ENCODE assay signal across 15 cellular contexts in genomic region chr3:47406762-47407149, GRCh38. TPM values are rescaled to one million over a fixed set of nuclear protein-coding genes. Genes with fewer than 3 reads are reported as not detected.
DNase-seq lines count a peak whose midpoint lies in the region; ATAC-seq and TF ChIP-seq lines count a peak whose summit lies in the region.
"Had no signal": no experiment of that assay in that cellular context is flagged by ENCODE, and none has a peak within 500 bp of the region (broad histone marks: within the 10 kb centered on the region; RNA-seq: fewer than 3 reads in every experiment).

No MANE protein-coding gene starts in this region.

- H3K27me3 ChIP-seq in suprapubic skin, result no peaks in the 10 kb centered on the region

- CTCF ChIA-PET in OCI-LY7 (lab: Charles Lee; ENCODE audit: unreplicated experiment), result no interaction called here

- POLR2A ChIA-PET in OCI-LY7 (lab: Charles Lee), result no interaction called here

- intact Hi-C loops in OCI-LY7 (cut with micrococcal nuclease; ENCODE audit: unreplicated experiment), result no loop called here

- DNase-seq in NCI-H2171 treated with DMSO at 0.1 percent for 48 hours (lab: John Stamatoyannopoulos, UW) (peak; percentile 2), NCI-H2171 (lab: John Stamatoyannopoulos, UW) (no peak), OCI-LY7 (ENCODE audit: low spot score) (peak; percentile 27), fibroblast of villous mesenchyme (ENCODE audit: low read depth) (no peak), suprapubic skin (ENCODE audit: low spot score in 2 of 2) (peak in 1 of 2 donors; percentile 64), hippocampal formation (lab: John Stamatoyannopoulos, UW) (no peak), HCEC 1CT (no peak)
- DNase-seq: activated naive CD8-positive, alpha-beta T cell treated with anti-CD3 and anti-CD28 coated beads, Interleukin-2, amount 10 ng/mL, durations not matched to agents 7 days and 5 days; cerebellar nuclear complex; COR-L47; NCI-H2081 treated with DMSO at 0.1 percent for 48 hours had no signal

- H3K9me2 ChIP-seq in OCI-LY7 (ENCODE audit: insufficient read depth, low read length), result no peaks in the 10 kb centered on the region

- peaks cover 58% of the 10 kb centered on the region for H3K36me3 ChIP-seq in OCI-LY7 (ENCODE audit: insufficient read depth, low read length)
- peaks cover 54% of the 10 kb centered on the region for H3K36me3 ChIP-seq in suprapubic skin

- peak; percentile 61 for TF ChIP-seq CTCF in OCI-LY7 (conservative IDR thresholded peaks at IDR 0.05; ENCODE audit: low read length)
- TF ChIP-seq CTCF in fibroblast of villous mesenchyme (IDR thresholded peaks at IDR 0.05; ENCODE audit: insufficient read depth, low read depth, low read length), result peak; percentile 3
- no peak for TF ChIP-seq CTCF in suprapubic skin (IDR thresholded peaks at IDR 0.05)

- H3K79me2 ChIP-seq in OCI-LY7 (ENCODE audit: insufficient read depth, low read depth, low read length), result no peaks in the 10 kb centered on the region

- no peaks in the 10 kb centered on the region for H4K20me1 ChIP-seq in OCI-LY7 (ENCODE audit: insufficient read depth, low read length)

- no peak overlapping the region for H2AFZ ChIP-seq in OCI-LY7 (ENCODE audit: low read length)

- H3K27ac ChIP-seq in OCI-LY7 (ENCODE audit: low read depth, low read length, poor library complexity, severe bottlenecking) (no peak overlapping the region), suprapubic skin (peak overlapping the region; percentile 66)
- H3K27ac ChIP-seq: HL-60 had no signal

- no peaks in the 10 kb centered on the region for H3K9me3 ChIP-seq in OCI-LY7 (ENCODE audit: low read length)
- H3K9me3 ChIP-seq in suprapubic skin, result no peaks in the 10 kb centered on the region

- WGBS in suprapubic skin, result 67% methylated on average over 8 of the region's 9 CpGs

- H3K4me1 ChIP-seq in OCI-LY7 (ENCODE audit: insufficient read depth, low read length, poor library complexity, severe bottlenecking) (no peaks in the 10 kb centered on the region), suprapubic skin (peaks cover 35% of the 10 kb centered on the region)

- no peak for TF ChIP-seq EP300 in suprapubic skin (IDR thresholded peaks at IDR 0.05)

- ATAC-seq in GM21390 (IDR thresholded peaks at IDR 0.05; ENCODE audit: unreplicated experiment), result no peak
- ATAC-seq: SK-N-SH treated with all-trans-retinoic acid at 6 μM for 48 hours had no signal

- H3K4me3 ChIP-seq in OCI-LY7 (ENCODE audit: low read depth, low read length, poor library complexity, severe bottlenecking) (no peak overlapping the region), fibroblast of villous mesenchyme (ENCODE audit: low read depth, low read length) (no peak overlapping the region), suprapubic skin (no peak overlapping the region)
- H3K4me3 ChIP-seq: smooth muscle cell had no signal

- no peak for TF ChIP-seq POLR2A in suprapubic skin (IDR thresholded peaks at IDR 0.05)

- no TSS peak for BruUV-seq in OCI-LY7 (replicated peaks; lab: Mats Ljungman, UMichigan)

- H3K4me2 ChIP-seq in OCI-LY7 (ENCODE audit: low read length), result no peak overlapping the region
- H3K4me2 ChIP-seq: smooth muscle cell had no signal

RNA-seq across cellular contexts. Expression of gene PTPN23, which starts 25.9 kb away (rescaled TPM):
- total RNA-seq in OCI-LY7 (2014; rRNA removed; shearing (Covaris generic)), result 13.6 and 15.5 TPM in 2 replicates
- 40.0 and 41.1 TPM in 2 replicates for total RNA-seq in OCI-LY7 (2022)
- total RNA-seq in fibroblast of villous mesenchyme, result 20.7 and 25.4 TPM in 2 replicates
- 100 to 1,000 TPM in 1 of 4 donors, 10 to 100 TPM in 3; 45.9 to 135 (median 61.1) TPM for total RNA-seq in suprapubic skin

Comparison
In these comparisons a context has a peak if more than half of its experiments do, and no peak if none do; other contexts are left out.
1. DNase-seq: peak in NCI-H2171 treated with DMSO at 0.1 percent for 48 hours (single experiment) and OCI-LY7 (single experiment); none in NCI-H2171 (single experiment), fibroblast of villous mesenchyme (single experiment), hippocampal formation (0 of 2) and HCEC 1CT (single experiment).
2. CTCF ChIP-seq: peak in OCI-LY7 (single experiment) and fibroblast of villous mesenchyme (single experiment); none in suprapubic skin (0 of 2).